ENCODE assay signal across 26 cellular contexts in genomic region chr2:123200035-123200434, GRCh38.
"Had no signal": no experiment of that assay in that cellular context is flagged by ENCODE, and none has a peak within 500 bp of the region (broad histone marks: within the 10 kb centered on the region; RNA-seq: fewer than 3 reads in every experiment).

No MANE protein-coding gene starts in this region.

- H3K27me3 ChIP-seq: esophagus squamous epithelium, gastrocnemius medialis, heart right ventricle, left lung had no signal

- DNase-seq: cortex of kidney; effector CD8-positive, alpha-beta T cell; effector memory CD8-positive, alpha-beta T cell; endodermal cell; erythroblast; esophagus squamous epithelium; foreskin fibroblast; foreskin melanocyte; gastrocnemius medialis; glutamatergic neuron; head of caudate nucleus; heart right ventricle; hippocampal formation; left cardiac atrium; left lung; left ventricle myocardium superior; lower lobe of right lung; mesenchymal stem cell; mucosa of descending colon; naive B cell; naive thymus-derived CD8-positive, alpha-beta T cell had no signal

- H3K36me3 ChIP-seq: esophagus squamous epithelium, gastrocnemius medialis, heart right ventricle, left lung, lower lobe of right lung had no signal

- H3K9me3 ChIP-seq: gastrocnemius medialis, lower lobe of right lung had no signal

- H3K27ac ChIP-seq: epithelial cell of prostate, esophagus squamous epithelium, gastrocnemius medialis, heart right ventricle, left lung, lower lobe of right lung had no signal

- H3K4me1 ChIP-seq: esophagus squamous epithelium, gastrocnemius medialis, heart right ventricle, left lung, lower lobe of right lung had no signal

- FAIRE-seq: endometrium, islet of Langerhans, keratinocyte had no signal

- ATAC-seq: effector memory CD8-positive, alpha-beta T cell; esophagus mucosa; gastrocnemius medialis; heart right ventricle; left cardiac atrium; left lung; left ventricle myocardium superior; lower lobe of right lung; mucosa of descending colon; naive thymus-derived CD8-positive, alpha-beta T cell had no signal

- H3K4me3 ChIP-seq: esophagus squamous epithelium, gastrocnemius medialis, heart right ventricle, left lung, lower lobe of right lung, mucosa of descending colon had no signal
